Comparison of ENCODE assay signal across 8 cellular contexts in the genomic region with DNA sequence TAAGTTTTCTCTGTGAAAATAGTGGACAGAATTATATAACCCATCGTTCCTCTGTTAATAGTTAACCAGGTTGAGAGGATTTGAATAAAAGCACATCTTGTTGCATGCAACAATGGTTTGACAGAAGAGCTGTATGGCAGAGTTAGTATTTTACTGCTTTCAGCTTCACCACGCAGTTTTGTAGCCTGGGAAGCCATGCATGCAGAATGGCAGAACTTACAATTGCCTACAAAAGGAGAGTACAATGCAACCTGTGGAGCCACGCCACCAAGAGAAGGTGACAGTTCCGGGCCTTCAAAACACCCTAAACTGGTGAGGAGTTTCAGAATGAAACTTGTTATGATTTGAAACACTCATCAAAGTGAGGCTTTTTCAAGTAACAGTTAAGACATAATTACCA.
A peak's percentile ranks its signal among the peaks of the same experiment; 100 is the strongest.
DNase-seq lines count a peak whose midpoint lies in the region; ATAC-seq and TF ChIP-seq lines count a peak whose summit lies in the region.

No MANE protein-coding gene starts in this region.

- no peaks in the 10 kb centered on the region for H3K36me3 ChIP-seq in MM.1S (replicated peaks; ENCODE audit: insufficient read depth, low read length)

- H3K79me2 ChIP-seq in MM.1S (ENCODE audit: low read length), result no peaks in the 10 kb centered on the region

- no peaks in the 10 kb centered on the region for H4K20me1 ChIP-seq in MM.1S (ENCODE audit: insufficient read depth, low read length)

- no peak overlapping the region for H2AFZ ChIP-seq in MM.1S (ENCODE audit: low read length)

- no peak for TF ChIP-seq CTCF in MM.1S (IDR thresholded peaks at IDR 0.05; ENCODE audit: low read length)

- no peak overlapping the region for H3K4me3 ChIP-seq in MM.1S (ENCODE audit: low read length)

- no peaks in the 10 kb centered on the region for H3K27me3 ChIP-seq in MM.1S (replicated peaks; ENCODE audit: insufficient read depth, low read length)

- DNase-seq in DMS53 (lab: John Stamatoyannopoulos, UW) (peak; percentile 22), MM.1S (no peak), NCI-H2081 treated with DMSO at 0.1 percent for 48 hours (lab: John Stamatoyannopoulos, UW) (no peak), 8988T (no peak), erythroblast (lab: John Stamatoyannopoulos, UW) (no peak)

- TF ChIP-seq POLR2A in erythroblast (IDR thresholded peaks at IDR 0.05; ENCODE audit: low read length), result no peak

- no peak overlapping the region for H3K4me2 ChIP-seq in MM.1S (ENCODE audit: low read depth, low read length)

- no peaks in the 10 kb centered on the region for H3F3A ChIP-seq in MM.1S (ENCODE audit: insufficient read depth, low read length)

- no peak overlapping the region for H3K9ac ChIP-seq in MM.1S (ENCODE audit: low read length)

- peak; percentile 65 for ATAC-seq in GM19043 (IDR thresholded peaks at IDR 0.05; ENCODE audit: low read depth, unreplicated experiment)
- peak; percentile 68 for ATAC-seq in HG02678 (IDR thresholded peaks at IDR 0.05; ENCODE audit: unreplicated experiment)
- ATAC-seq in HG03565 (IDR thresholded peaks at IDR 0.05; ENCODE audit: unreplicated experiment), result peak; percentile 80

- no peaks in the 10 kb centered on the region for H3K9me3 ChIP-seq in MM.1S (replicated peaks; ENCODE audit: insufficient read depth, low read length)

- no peaks in the 10 kb centered on the region for H3K4me1 ChIP-seq in MM.1S (ENCODE audit: low read length)

- H3K9me2 ChIP-seq in MM.1S (replicated peaks; ENCODE audit: insufficient read depth, low read length), result no peaks in the 10 kb centered on the region

- no peak overlapping the region for H3K27ac ChIP-seq in MM.1S (ENCODE audit: low read length)
